Comparison of ENCODE assay signal across 3 cellular contexts in genomic region chr10:11430421-11431275, GRCh38.
TF ChIP-seq lines count a peak whose summit lies in the region.

No MANE protein-coding gene starts in this region.

TF ChIP-seq in IMR-90, 13 proteins besides CTCF, POLR2A, EP300 and RAD21 (continued from another document):
- TF ChIP-seq, protein P1, sequence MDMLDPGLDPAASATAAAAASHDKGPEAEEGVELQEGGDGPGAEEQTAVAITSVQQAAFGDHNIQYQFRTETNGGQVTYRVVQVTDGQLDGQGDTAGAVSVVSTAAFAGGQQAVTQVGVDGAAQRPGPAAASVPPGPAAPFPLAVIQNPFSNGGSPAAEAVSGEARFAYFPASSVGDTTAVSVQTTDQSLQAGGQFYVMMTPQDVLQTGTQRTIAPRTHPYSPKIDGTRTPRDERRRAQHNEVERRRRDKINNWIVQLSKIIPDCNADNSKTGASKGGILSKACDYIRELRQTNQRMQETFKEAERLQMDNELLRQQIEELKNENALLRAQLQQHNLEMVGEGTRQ (IDR thresholded peaks at IDR 0.05; ENCODE audit: low read depth, low read length), result no peak
- TF ChIP-seq RCOR1 (IDR thresholded peaks at IDR 0.05; ENCODE audit: insufficient replicate concordance, low read length) (no peak), MAFK (IDR thresholded peaks at IDR 0.05; ENCODE audit: low read depth, low read length) (no peak), BHLHE40 (IDR thresholded peaks at IDR 0.05; ENCODE audit: low read depth, low read length) (no peak), RFX5 (IDR thresholded peaks at IDR 0.05; ENCODE audit: low read depth, low read length) (no peak), MAZ (IDR thresholded peaks at IDR 0.05; ENCODE audit: borderline replicate concordance, low read depth, low read length) (no peak), FOS (IDR thresholded peaks at IDR 0.05; ENCODE audit: low read depth, low read length) (no peak), SMC3 (IDR thresholded peaks at IDR 0.05; ENCODE audit: low read depth, low read length) (no peak), CHD1 (IDR thresholded peaks at IDR 0.05; ENCODE audit: low read depth, low read length) (no peak)

TF ChIP-seq in K562, 482 proteins besides CTCF, POLR2A, EP300 and RAD21 (continued from another document and continues in another):
- no peak for TF ChIP-seq MGA (IDR thresholded peaks at IDR 0.05)
- no peak for TF ChIP-seq RBM14 (IDR thresholded peaks at IDR 0.05; ENCODE audit: borderline replicate concordance, insufficient read depth, low read depth, low read length)
- TF ChIP-seq CBX8 (IDR thresholded peaks at IDR 0.05; ENCODE audit: borderline replicate concordance, extremely low read depth, low read depth, low read length, poor library complexity, severe bottlenecking), result no peak
- TF ChIP-seq, protein P2, sequence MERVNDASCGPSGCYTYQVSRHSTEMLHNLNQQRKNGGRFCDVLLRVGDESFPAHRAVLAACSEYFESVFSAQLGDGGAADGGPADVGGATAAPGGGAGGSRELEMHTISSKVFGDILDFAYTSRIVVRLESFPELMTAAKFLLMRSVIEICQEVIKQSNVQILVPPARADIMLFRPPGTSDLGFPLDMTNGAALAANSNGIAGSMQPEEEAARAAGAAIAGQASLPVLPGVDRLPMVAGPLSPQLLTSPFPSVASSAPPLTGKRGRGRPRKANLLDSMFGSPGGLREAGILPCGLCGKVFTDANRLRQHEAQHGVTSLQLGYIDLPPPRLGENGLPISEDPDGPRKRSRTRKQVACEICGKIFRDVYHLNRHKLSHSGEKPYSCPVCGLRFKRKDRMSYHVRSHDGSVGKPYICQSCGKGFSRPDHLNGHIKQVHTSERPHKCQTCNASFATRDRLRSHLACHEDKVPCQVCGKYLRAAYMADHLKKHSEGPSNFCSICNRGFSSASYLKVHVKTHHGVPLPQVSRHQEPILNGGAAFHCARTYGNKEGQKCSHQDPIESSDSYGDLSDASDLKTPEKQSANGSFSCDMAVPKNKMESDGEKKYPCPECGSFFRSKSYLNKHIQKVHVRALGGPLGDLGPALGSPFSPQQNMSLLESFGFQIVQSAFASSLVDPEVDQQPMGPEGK (CRISPR knock-in tag; IDR thresholded peaks at IDR 0.05; ENCODE audit: borderline replicate concordance), result no peak
- TF ChIP-seq HIVEP1 (CRISPR knock-in tag; IDR thresholded peaks at IDR 0.05), result no peak
- TF ChIP-seq NFXL1 (CRISPR knock-in tag; IDR thresholded peaks at IDR 0.05), result no peak

TF ChIP-seq in neural cell, 6 proteins besides CTCF, POLR2A, EP300 and RAD21 (continued from another document):
- TF ChIP-seq, protein P3, sequence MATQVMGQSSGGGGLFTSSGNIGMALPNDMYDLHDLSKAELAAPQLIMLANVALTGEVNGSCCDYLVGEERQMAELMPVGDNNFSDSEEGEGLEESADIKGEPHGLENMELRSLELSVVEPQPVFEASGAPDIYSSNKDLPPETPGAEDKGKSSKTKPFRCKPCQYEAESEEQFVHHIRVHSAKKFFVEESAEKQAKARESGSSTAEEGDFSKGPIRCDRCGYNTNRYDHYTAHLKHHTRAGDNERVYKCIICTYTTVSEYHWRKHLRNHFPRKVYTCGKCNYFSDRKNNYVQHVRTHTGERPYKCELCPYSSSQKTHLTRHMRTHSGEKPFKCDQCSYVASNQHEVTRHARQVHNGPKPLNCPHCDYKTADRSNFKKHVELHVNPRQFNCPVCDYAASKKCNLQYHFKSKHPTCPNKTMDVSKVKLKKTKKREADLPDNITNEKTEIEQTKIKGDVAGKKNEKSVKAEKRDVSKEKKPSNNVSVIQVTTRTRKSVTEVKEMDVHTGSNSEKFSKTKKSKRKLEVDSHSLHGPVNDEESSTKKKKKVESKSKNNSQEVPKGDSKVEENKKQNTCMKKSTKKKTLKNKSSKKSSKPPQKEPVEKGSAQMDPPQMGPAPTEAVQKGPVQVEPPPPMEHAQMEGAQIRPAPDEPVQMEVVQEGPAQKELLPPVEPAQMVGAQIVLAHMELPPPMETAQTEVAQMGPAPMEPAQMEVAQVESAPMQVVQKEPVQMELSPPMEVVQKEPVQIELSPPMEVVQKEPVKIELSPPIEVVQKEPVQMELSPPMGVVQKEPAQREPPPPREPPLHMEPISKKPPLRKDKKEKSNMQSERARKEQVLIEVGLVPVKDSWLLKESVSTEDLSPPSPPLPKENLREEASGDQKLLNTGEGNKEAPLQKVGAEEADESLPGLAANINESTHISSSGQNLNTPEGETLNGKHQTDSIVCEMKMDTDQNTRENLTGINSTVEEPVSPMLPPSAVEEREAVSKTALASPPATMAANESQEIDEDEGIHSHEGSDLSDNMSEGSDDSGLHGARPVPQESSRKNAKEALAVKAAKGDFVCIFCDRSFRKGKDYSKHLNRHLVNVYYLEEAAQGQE (IDR thresholded peaks at IDR 0.05; ENCODE audit: borderline replicate concordance), result no peak
